Comparison of ENCODE assay signal across 9 cellular contexts in genomic region chr5:163564321-163564924, GRCh38. TPM values are rescaled to one million over a fixed set of nuclear protein-coding genes. Genes with fewer than 3 reads are reported as not detected.
A peak's percentile ranks its signal among the peaks of the same experiment; 100 is the strongest.
DNase-seq lines count a peak whose midpoint lies in the region; ATAC-seq, FAIRE-seq and TF ChIP-seq lines count a peak whose summit lies in the region.
"Had no signal": no experiment of that assay in that cellular context is flagged by ENCODE, and none has a peak within 500 bp of the region (broad histone marks: within the 10 kb centered on the region; RNA-seq: fewer than 3 reads in every experiment).

No MANE protein-coding gene starts in this region.

- ATAC-seq in HG03469 (IDR thresholded peaks at IDR 0.05; ENCODE audit: unreplicated experiment): peak; percentile 51

- peaks cover 52% of the 10 kb centered on the region for H3K27me3 Mint-ChIP-seq in activated naive CD4-positive, alpha-beta T cell treated with anti-CD3 and anti-CD28 coated beads, Interleukin-2, amount 10 ng/mL, durations not matched to agents 7 days and 5 days

- peak; percentile 90 for FAIRE-seq in GM18507 (lab: Jason Lieb, UNC)

- H3K27ac ChIP-seq in prostate gland: no peak overlapping the region

- peaks cover 14% of the 10 kb centered on the region for H3K4me1 Mint-ChIP-seq in activated naive CD4-positive, alpha-beta T cell treated with anti-CD3 and anti-CD28 coated beads, Interleukin-2, amount 10 ng/mL, durations not matched to agents 7 days and 5 days

- no peak overlapping the region for H3K27ac Mint-ChIP-seq in activated naive CD4-positive, alpha-beta T cell treated with anti-CD3 and anti-CD28 coated beads, Interleukin-2, amount 10 ng/mL, durations not matched to agents 7 days and 5 days

- H3K9me3 ChIP-seq in prostate gland: no peaks in the 10 kb centered on the region

- DNase-seq in AG10803 (ENCODE audit: low read depth) (peak; percentile 59), GM18507 (ENCODE audit: extremely low spot score, insufficient read length, low read depth) (peak; percentile 15), SHP77 (lab: John Stamatoyannopoulos, UW) (peak; percentile 25 to 37), globus pallidus (ENCODE audit: low spot score) (peak; percentile 63), prostate gland (ENCODE audit: low spot score) (peak; percentile 52), NCI-H128 (lab: John Stamatoyannopoulos, UW; ENCODE audit: unreplicated experiment) (no peak)
- peak; percentile 67 for DNase-seq in activated naive CD4-positive, alpha-beta T cell treated with anti-CD3 and anti-CD28 coated beads, Interleukin-2, amount 10 ng/mL, durations not matched to agents 7 days and 5 days

- no peaks in the 10 kb centered on the region for H3K9me3 Mint-ChIP-seq in activated naive CD4-positive, alpha-beta T cell treated with anti-CD3 and anti-CD28 coated beads, Interleukin-2, amount 10 ng/mL, durations not matched to agents 7 days and 5 days
- H3K9me3 Mint-ChIP-seq: IgD-negative memory B cell had no signal

- TF ChIP-seq CTCF in AG10803 (conservative IDR thresholded peaks at IDR 0.05; ENCODE audit: low read length) (peak; percentile 91), prostate gland (IDR thresholded peaks at IDR 0.05) (peak; percentile 79 to 87 (median 82))

- CTCF ChIA-PET in activated naive CD4-positive, alpha-beta T cell treated with anti-CD3 and anti-CD28 coated beads, Interleukin-2, amount 10 ng/mL, durations not matched to agents 7 days and 5 days (lab: Charles Lee): interaction anchor here (1.2 to 2.0 kb wide), 3 partner anchors 29 to 946 kb away, joined by 3 to 8 read pairs (median 4); no protein-coding TSS in a partner anchor

- H3K36me3 ChIP-seq in prostate gland: no peaks in the 10 kb centered on the region

- H3K4me3 ChIP-seq in AG10803 (ENCODE audit: low read length) (no peak overlapping the region), prostate gland (no peak overlapping the region)

- no peaks in the 10 kb centered on the region for H3K27me3 ChIP-seq in prostate gland (replicated peaks; ENCODE audit: insufficient read depth)

- no peak for TF ChIP-seq POLR2A in prostate gland (IDR thresholded peaks at IDR 0.05)

- H3K4me1 ChIP-seq in prostate gland (replicated peaks): no peaks in the 10 kb centered on the region

- H3K36me3 Mint-ChIP-seq in activated naive CD4-positive, alpha-beta T cell treated with anti-CD3 and anti-CD28 coated beads, Interleukin-2, amount 10 ng/mL, durations not matched to agents 7 days and 5 days: no peaks in the 10 kb centered on the region
- H3K36me3 Mint-ChIP-seq: IgD-negative memory B cell had no signal

- intact Hi-C loops in prostate gland (cut with DNase I): loop anchor here (10.0 kb wide), 2 partner anchors 440 to 1640 kb away; no protein-coding TSS in a partner anchor

- no peak overlapping the region for H3K4me3 Mint-ChIP-seq in activated naive CD4-positive, alpha-beta T cell treated with anti-CD3 and anti-CD28 coated beads, Interleukin-2, amount 10 ng/mL, durations not matched to agents 7 days and 5 days

- WGBS in prostate gland: 8% methylated on average over 7 of the region's 7 CpGs

RNA-seq across cellular contexts. Expression of gene MAT2B, which starts 59.0 kb away (rescaled TPM):
- 10 to 100 TPM; 53.9 to 68.5 TPM for total RNA-seq in prostate gland
